In genomic region chr4:76305971-76306881, GRCh38 we compare ENCODE assay signal across 8 cellular contexts. TPM values are rescaled to one million over a fixed set of nuclear protein-coding genes. Genes with fewer than 3 reads are reported as not detected.
DNase-seq lines count a peak whose midpoint lies in the region; ATAC-seq lines count a peak whose summit lies in the region.

STBD1 (plus strand) TSS chr4:76306733; CDS start chr4:76306770, 37 bp downstream.

- ATAC-seq in GM19351 (IDR thresholded peaks at IDR 0.05; ENCODE audit: unreplicated experiment) (no peak), GM18517 (IDR thresholded peaks at IDR 0.05; ENCODE audit: unreplicated experiment) (no peak)

- H3K27ac ChIP-seq in SJSA1: peak within 1 kb of the TSS; percentile 55

- no peaks in the 10 kb centered on the region for H3K9me3 ChIP-seq in SJSA1 (replicated peaks)

- peaks cover 21% of the 10 kb centered on the region for H3K36me3 ChIP-seq in SJSA1

- intact Hi-C loops in posterior cingulate gyrus (cut with DNase I): no loop called here

- peak; percentile 75 for DNase-seq in DMS 273 (lab: John Stamatoyannopoulos, UW; ENCODE audit: unreplicated experiment)
- peak; percentile 36 for DNase-seq in HPDE6-E6E7 (ENCODE audit: extremely low spot score)
- DNase-seq in SJSA1 (ENCODE audit: low read depth in 1 of 2, low spot score in 2 of 2): peak; percentile 82 to 84
- DNase-seq in astrocyte of the hippocampus (ENCODE audit: low read depth, low spot score): peak; percentile 87
- DNase-seq in hepatic stellate cell (ENCODE audit: low spot score): peak; percentile 73
- peak in 9 of 10 donors; percentile 25 to 89 (median 53) for DNase-seq in posterior cingulate gyrus

- no peaks in the 10 kb centered on the region for H3K27me3 ChIP-seq in SJSA1 (replicated peaks)

- peaks cover 24% of the 10 kb centered on the region for H3K4me1 ChIP-seq in SJSA1 (replicated peaks)

- peak within 1 kb of the TSS; percentile 59 for H3K4me3 ChIP-seq in SJSA1

RNA-seq across cellular contexts. Expression of gene STBD1, which starts in this region (rescaled TPM):
- 10.3 and 10.6 TPM in 2 replicates for total RNA-seq in SJSA1 (2014; rRNA removed; shearing (Covaris generic))

Comparison
In these comparisons a context has a peak if more than half of its experiments do, and no peak if none do; other contexts are left out.
1. DNase-seq: peak in every context shown above with its lines; median percentile 87 in astrocyte of the hippocampus; 83 in SJSA1; 75 in DMS 273; 73 in hepatic stellate cell; 53 in posterior cingulate gyrus; 36 in HPDE6-E6E7.